ENCODE assay signal across 8 cellular contexts in genomic region chr3:192130534-192131132, GRCh38.
DNase-seq lines count a peak whose midpoint lies in the region; ATAC-seq and TF ChIP-seq lines count a peak whose summit lies in the region.

No MANE protein-coding gene starts in this region.

- no peaks in the 10 kb centered on the region for H3K9me3 ChIP-seq in adrenal gland (replicated peaks in 1 of 3)

- H3K36me3 Mint-ChIP-seq in stimulated activated naive B cell treated with anti-CD40 and anti-IgM and Interleukin-4, amounts not matched to agents 10 μg/mL and 1 μg/mL and 100 μg/mL, for 72 hours: no peaks in the 10 kb centered on the region

- H3K4me1 ChIP-seq in adrenal gland (replicated peaks in 1 of 2): no peaks in the 10 kb centered on the region

- DNase-seq in COLO668 (lab: John Stamatoyannopoulos, UW; ENCODE audit: unreplicated experiment): peak; percentile 19
- DNase-seq in NCI-H2029 treated with DMSO at 0.1 percent for 48 hours (lab: John Stamatoyannopoulos, UW): peak; percentile 48
- DNase-seq in adrenal gland: peak; percentile 53 to 86 (median 67)
- peak; percentile 21 to 25 for DNase-seq in hippocampal formation (lab: John Stamatoyannopoulos, UW)
- no peak for DNase-seq in stimulated activated naive B cell treated with anti-CD40 and anti-IgM and Interleukin-4, amounts not matched to agents 10 μg/mL and 1 μg/mL and 100 μg/mL, for 72 hours
- no peak for DNase-seq in activated naive CD4-positive, alpha-beta T cell treated with anti-CD3 and anti-CD28 coated beads, Interleukin-2, amount 50 U/mL, for 16 hours

- H3K4me1 Mint-ChIP-seq in stimulated activated naive B cell treated with anti-CD40 and anti-IgM and Interleukin-4, amounts not matched to agents 10 μg/mL and 1 μg/mL and 100 μg/mL, for 72 hours: no peaks in the 10 kb centered on the region

- ATAC-seq in GM18517 (IDR thresholded peaks at IDR 0.05; ENCODE audit: unreplicated experiment) (peak; percentile 37), HG02885 (IDR thresholded peaks at IDR 0.05; ENCODE audit: poor library complexity, unreplicated experiment) (peak; percentile 87)
- peak; percentile 61 to 80 for ATAC-seq in stimulated activated naive B cell treated with anti-CD40 and anti-IgM and Interleukin-4, amounts not matched to agents 10 μg/mL and 1 μg/mL and 100 μg/mL, for 72 hours (replicated peaks)

- no peaks in the 10 kb centered on the region for H3K36me3 ChIP-seq in adrenal gland (replicated peaks in 1 of 2)

- intact Hi-C loops in adrenal gland (cut with DNase I): loop anchor here (10.0 kb wide), 2 partner anchors 284 to 314 kb away; no protein-coding TSS in a partner anchor

- peak; percentile 64 to 77 (median 71) for TF ChIP-seq CTCF in adrenal gland (IDR thresholded peaks at IDR 0.05)

- no peaks in the 10 kb centered on the region for H3K27me3 Mint-ChIP-seq in stimulated activated naive B cell treated with anti-CD40 and anti-IgM and Interleukin-4, amounts not matched to agents 10 μg/mL and 1 μg/mL and 100 μg/mL, for 72 hours

- no peak overlapping the region for H3K27ac Mint-ChIP-seq in stimulated activated naive B cell treated with anti-CD40 and anti-IgM and Interleukin-4, amounts not matched to agents 10 μg/mL and 1 μg/mL and 100 μg/mL, for 72 hours

- no peak overlapping the region for H3K27ac ChIP-seq in adrenal gland

- WGBS in adrenal gland, 4 donors: 29 to 42% (median 37%) methylated on average over 4 of the region's 4 CpGs

- H3K27me3 ChIP-seq in adrenal gland: no peaks in the 10 kb centered on the region

- TF ChIP-seq POLR2A in adrenal gland (IDR thresholded peaks at IDR 0.05): no peak

- no peaks in the 10 kb centered on the region for H3K9me3 Mint-ChIP-seq in stimulated activated naive B cell treated with anti-CD40 and anti-IgM and Interleukin-4, amounts not matched to agents 10 μg/mL and 1 μg/mL and 100 μg/mL, for 72 hours

- H3K4me3 ChIP-seq in adrenal gland: no peak overlapping the region

- H3K4me3 Mint-ChIP-seq in stimulated activated naive B cell treated with anti-CD40 and anti-IgM and Interleukin-4, amounts not matched to agents 10 μg/mL and 1 μg/mL and 100 μg/mL, for 72 hours: no peak overlapping the region

Comparison
In these comparisons a context has a peak if more than half of its experiments do, and no peak if none do; other contexts are left out.
1. DNase-seq: peak in COLO668 (single experiment), NCI-H2029 treated with DMSO at 0.1 percent for 48 hours (single experiment), adrenal gland (7 of 7) and hippocampal formation (2 of 2); none in stimulated activated naive B cell treated with anti-CD40 and anti-IgM and Interleukin-4, amounts not matched to agents 10 μg/mL and 1 μg/mL and 100 μg/mL, for 72 hours (single experiment) and activated naive CD4-positive, alpha-beta T cell treated with anti-CD3 and anti-CD28 coated beads, Interleukin-2, amount 50 U/mL, for 16 hours (single experiment).
2. ATAC-seq: peak in every context shown above with its lines; median percentile 87 in HG02885; 70 in stimulated activated naive B cell treated with anti-CD40 and anti-IgM and Interleukin-4, amounts not matched to agents 10 μg/mL and 1 μg/mL and 100 μg/mL, for 72 hours; 37 in GM18517.